ENCODE assay signal across 8 cellular contexts in genomic region chr2:177262137-177262536, GRCh38. TPM values are rescaled to one million over a fixed set of nuclear protein-coding genes. Genes with fewer than 3 reads are reported as not detected.
A peak's percentile ranks its signal among the peaks of the same experiment; 100 is the strongest.
DNase-seq lines count a peak whose midpoint lies in the region; ATAC-seq, FAIRE-seq and TF ChIP-seq lines count a peak whose summit lies in the region.

No MANE protein-coding gene starts in this region.

- peaks cover 71% of the 10 kb centered on the region for H3K4me1 Mint-ChIP-seq in stimulated activated naive CD8-positive, alpha-beta T cell treated with anti-CD3 and anti-CD28 coated beads, Interleukin-15, Interleukin-2, amounts not matched to agents 100 ng/mL and 50 ng/mL, for 24 hours (ENCODE audit: low read depth)
- peaks cover 32% of the 10 kb centered on the region for H3K4me1 Mint-ChIP-seq in astrocyte (ENCODE audit: low read depth, unreplicated experiment)

- H3K9me3 Mint-ChIP-seq in stimulated activated naive CD8-positive, alpha-beta T cell treated with anti-CD3 and anti-CD28 coated beads, Interleukin-15, Interleukin-2, amounts not matched to agents 100 ng/mL and 50 ng/mL, for 24 hours: no peaks in the 10 kb centered on the region
- no peaks in the 10 kb centered on the region for H3K9me3 Mint-ChIP-seq in astrocyte (ENCODE audit: unreplicated experiment)

- H3K27ac ChIP-seq in astrocyte (ENCODE audit: low read depth, low read length) (peak overlapping the region; percentile 97), lung (ENCODE audit: low read depth in 1 of 2, low read length in 1 of 2) (peak overlapping the region in 1 of 2 donors; percentile 25), aorta (ENCODE audit: low read depth in 1 of 2, low read length in 2 of 2) (peak overlapping the region in 1 of 2 donors; percentile 68)

- H4K20me1 ChIP-seq in astrocyte (ENCODE audit: insufficient read depth, low read length): peaks cover 50% of the 10 kb centered on the region

- H3K4me2 ChIP-seq in astrocyte (ENCODE audit: low read length): peak overlapping the region; percentile 85

- H2AFZ ChIP-seq in astrocyte (ENCODE audit: low read depth, low read length): no peak overlapping the region

- peaks cover 51% of the 10 kb centered on the region for H3K36me3 Mint-ChIP-seq in stimulated activated naive CD8-positive, alpha-beta T cell treated with anti-CD3 and anti-CD28 coated beads, Interleukin-15, Interleukin-2, amounts not matched to agents 100 ng/mL and 50 ng/mL, for 24 hours (ENCODE audit: low read depth)
- H3K36me3 Mint-ChIP-seq in astrocyte (ENCODE audit: low read depth, unreplicated experiment): peaks cover 7% of the 10 kb centered on the region

- H3K36me3 ChIP-seq in astrocyte (ENCODE audit: insufficient read depth, low read length): peaks cover 3% of the 10 kb centered on the region
- H3K36me3 ChIP-seq in lung (ENCODE audit: control insufficient read depth in 2 of 2, insufficient read depth in 2 of 2, low read length in 2 of 2): peaks cover 0 to 2% of the 10 kb centered on the region in 2 donors
- H3K36me3 ChIP-seq in aorta (ENCODE audit: control insufficient read depth in 1 of 2, insufficient read depth in 2 of 2, low read length in 1 of 2): no peaks in the 10 kb centered on the region

- H3K4me3 ChIP-seq in astrocyte (ENCODE audit: insufficient read depth, low read depth, low read length): peak overlapping the region; percentile 83
- peak overlapping the region; percentile 35 for H3K4me3 ChIP-seq in lung
- peak overlapping the region; percentile 33 to 94 for H3K4me3 ChIP-seq in aorta (ENCODE audit: low read length in 2 of 2)

- no peaks in the 10 kb centered on the region for H3K27me3 Mint-ChIP-seq in stimulated activated naive CD8-positive, alpha-beta T cell treated with anti-CD3 and anti-CD28 coated beads, Interleukin-15, Interleukin-2, amounts not matched to agents 100 ng/mL and 50 ng/mL, for 24 hours
- H3K27me3 Mint-ChIP-seq in astrocyte (ENCODE audit: low read depth, unreplicated experiment): no peaks in the 10 kb centered on the region

- H3K79me2 ChIP-seq in astrocyte (ENCODE audit: insufficient read depth, low read length): peaks cover 72% of the 10 kb centered on the region

- intact Hi-C loops in aorta (cut with DNase I): loop anchor here in 1 of 2 donors (10.0 kb wide), 1 partner anchor 97 kb away; no protein-coding TSS in a partner anchor

- H3K9me3 ChIP-seq in astrocyte (ENCODE audit: insufficient read depth, low read depth, low read length) (no peaks in the 10 kb centered on the region), lung (ENCODE audit: control insufficient read depth in 2 of 2, insufficient read depth in 1 of 2, low read length in 1 of 2) (no peaks in the 10 kb centered on the region), aorta (ENCODE audit: control insufficient read depth, low read length) (no peaks in the 10 kb centered on the region)

- WGBS in lung, 2 donors: 1 to 23% methylated on average over 1 of the region's 1 CpG
- WGBS in aorta, 2 donors: 0 to 1% methylated on average over 1 of the region's 1 CpG

- no peak for DNase-seq in stimulated activated naive CD8-positive, alpha-beta T cell treated with anti-CD3 and anti-CD28 coated beads, Interleukin-15, Interleukin-2, amounts not matched to agents 100 U/mL and 50 U/mL, for 24 hours
- no peak for DNase-seq in astrocyte (ENCODE audit: low read depth)
- DNase-seq in lung (ENCODE audit: low spot score): no peak
- DNase-seq in aorta: no peak

- ATAC-seq in stimulated activated naive CD8-positive, alpha-beta T cell treated with anti-CD3 and anti-CD28 coated beads, Interleukin-15, Interleukin-2, amounts not matched to agents 100 U/mL and 50 U/mL, for 24 hours: no peak
- ATAC-seq in lung (ENCODE audit: insufficient read depth, low FRiP score) (no peak), aorta (ENCODE audit: low FRiP score) (no peak), HG02678 (IDR thresholded peaks at IDR 0.05; ENCODE audit: unreplicated experiment) (no peak), GM19467 (IDR thresholded peaks at IDR 0.05; ENCODE audit: unreplicated experiment) (no peak), HG03342 (IDR thresholded peaks at IDR 0.05; ENCODE audit: unreplicated experiment) (no peak)

- H3K4me3 Mint-ChIP-seq in stimulated activated naive CD8-positive, alpha-beta T cell treated with anti-CD3 and anti-CD28 coated beads, Interleukin-15, Interleukin-2, amounts not matched to agents 100 ng/mL and 50 ng/mL, for 24 hours: peak overlapping the region; percentile 96
- peak overlapping the region; percentile 98 for H3K4me3 Mint-ChIP-seq in astrocyte (ENCODE audit: unreplicated experiment)

- H3K27ac Mint-ChIP-seq in stimulated activated naive CD8-positive, alpha-beta T cell treated with anti-CD3 and anti-CD28 coated beads, Interleukin-15, Interleukin-2, amounts not matched to agents 100 ng/mL and 50 ng/mL, for 24 hours: peak overlapping the region; percentile 91
- H3K27ac Mint-ChIP-seq in astrocyte (ENCODE audit: unreplicated experiment): peak overlapping the region; percentile 99

- FAIRE-seq in astrocyte (lab: Jason Lieb, UNC): no peak

- peaks cover 22% of the 10 kb centered on the region for H3K4me1 ChIP-seq in astrocyte (ENCODE audit: insufficient read depth, low read length)
- H3K4me1 ChIP-seq in lung (ENCODE audit: control insufficient read depth in 2 of 2, insufficient read depth in 2 of 2, low read length in 2 of 2): peaks cover 6 to 34% of the 10 kb centered on the region in 2 donors
- H3K4me1 ChIP-seq in aorta (ENCODE audit: control insufficient read depth in 1 of 2, insufficient read depth in 2 of 2, low read length in 2 of 2): peaks cover 0 to 5% of the 10 kb centered on the region in 2 donors

- H3K9ac ChIP-seq in astrocyte (ENCODE audit: low read length): peak overlapping the region; percentile 92

- TF ChIP-seq CTCF in astrocyte (IDR thresholded peaks at IDR 0.05; ENCODE audit: insufficient read depth, low read depth, low read length): no peak
- no peak for TF ChIP-seq CTCF in lung (IDR thresholded peaks at IDR 0.05; ENCODE audit: control extremely low read depth, extremely low read depth)

- H3K27me3 ChIP-seq in astrocyte (ENCODE audit: insufficient read depth, low read length) (no peaks in the 10 kb centered on the region), lung (ENCODE audit: control insufficient read depth, insufficient read depth) (no peaks in the 10 kb centered on the region), aorta (ENCODE audit: control insufficient read depth in 1 of 2, insufficient read depth in 2 of 2, low read length in 1 of 2) (no peaks in the 10 kb centered on the region)

RNA-seq across cellular contexts. Expression of gene NFE2L2, which starts 2.4 kb away (rescaled TPM):
- total RNA-seq in astrocyte: 81.0 and 83.3 TPM in 2 replicates
- total RNA-seq in lung: 100 to 1,000 TPM in 1 of 2 donors, 10 to 100 TPM in 1; 94.6 to 145 TPM
- 10 to 100 TPM; 45.5 to 66.6 TPM for polyA plus RNA-seq in lung
- 100 to 1,000 TPM; 101 to 131 TPM for total RNA-seq in aorta
- polyA plus RNA-seq in aorta: 100 to 1,000 TPM in 1 of 2 donors, 10 to 100 TPM in 1; 83.4 to 103 TPM

RNA-seq across cellular contexts. Expression of gene HNRNPA3, which starts 49.5 kb away (rescaled TPM):
- total RNA-seq in astrocyte: 147 and 184 TPM in 2 replicates
- total RNA-seq in lung: 100 to 1,000 TPM; 155 to 164 TPM
- polyA plus RNA-seq in lung: 100 to 1,000 TPM; 169 to 182 TPM
- total RNA-seq in aorta: 100 to 1,000 TPM; 149 to 178 TPM
- 100 to 1,000 TPM; 118 to 139 TPM for polyA plus RNA-seq in aorta
